Comparison of ENCODE assay signal across 27 cellular contexts in genomic region chr21:35373998-35374397, GRCh38.
"Had no signal": no experiment of that assay in that cellular context is flagged by ENCODE, and none has a peak within 500 bp of the region (broad histone marks: within the 10 kb centered on the region; RNA-seq: fewer than 3 reads in every experiment).

No MANE protein-coding gene starts in this region.

- ATAC-seq: heart right ventricle; left colon; left lung; lower lobe of right lung; natural killer cell; right lobe of liver; stimulated activated effector memory CD8-positive, alpha-beta T cell treated with anti-CD3 and anti-CD28 coated beads, Interleukin-12 subunit alpha, Interleukin-12 subunit beta, amount 100 ng/mL, for 72 hours; stimulated activated naive CD8-positive, alpha-beta T cell treated with anti-CD3 and anti-CD28 coated beads, Interleukin-15, amount 100 ng/mL, for 72 hours had no signal

- H3K4me1 Mint-ChIP-seq: naive B cell; natural killer cell; nephron progenitor cell; neural progenitor cell; stimulated activated effector memory CD8-positive, alpha-beta T cell treated with anti-CD3 and anti-CD28 coated beads, Interleukin-12 subunit alpha, Interleukin-12 subunit beta, amount 100 ng/mL, for 72 hours; stimulated activated naive CD8-positive, alpha-beta T cell treated with anti-CD3 and anti-CD28 coated beads, Interleukin-15, amount 100 ng/mL, for 72 hours had no signal

- H3K27me3 Mint-ChIP-seq: naive B cell; progenitor cell of endocrine pancreas; stimulated activated naive CD8-positive, alpha-beta T cell treated with anti-CD3 and anti-CD28 coated beads, Interleukin-15, amount 100 ng/mL, for 72 hours had no signal

- H3K9me3 ChIP-seq: heart right ventricle, left lung, lower lobe of right lung, neutrophil, right atrium auricular region, right lobe of liver, spleen, tibial nerve, upper lobe of left lung, vagina had no signal

- H3K4me1 ChIP-seq: left lung, lower lobe of right lung, neural progenitor cell, right atrium auricular region, right lobe of liver, spleen, upper lobe of left lung, vagina had no signal

- H3K4me3 ChIP-seq: heart right ventricle, hepatocyte, left lung, lower lobe of right lung, neural progenitor cell, right atrium auricular region, right lobe of liver, spleen, tibial nerve, upper lobe of left lung, vagina had no signal

- H3K36me3 Mint-ChIP-seq: naive B cell; natural killer cell; neural progenitor cell; stimulated activated effector memory CD8-positive, alpha-beta T cell treated with anti-CD3 and anti-CD28 coated beads, Interleukin-12 subunit alpha, Interleukin-12 subunit beta, amount 100 ng/mL, for 72 hours had no signal

- H3K27me3 ChIP-seq: hepatocyte, left lung, neural progenitor cell, neutrophil, right atrium auricular region, right lobe of liver, spleen, tibial nerve, upper lobe of left lung, vagina had no signal

- H3K9me3 Mint-ChIP-seq: naive B cell; natural killer cell; nephron progenitor cell; neural progenitor cell; stimulated activated effector memory CD8-positive, alpha-beta T cell treated with anti-CD3 and anti-CD28 coated beads, Interleukin-12 subunit alpha, Interleukin-12 subunit beta, amount 100 ng/mL, for 72 hours; stimulated activated naive CD8-positive, alpha-beta T cell treated with anti-CD3 and anti-CD28 coated beads, Interleukin-15, amount 100 ng/mL, for 72 hours had no signal

- H3K27ac Mint-ChIP-seq: naive B cell; natural killer cell; nephron progenitor cell; neural progenitor cell; progenitor cell of endocrine pancreas; stimulated activated effector memory CD8-positive, alpha-beta T cell treated with anti-CD3 and anti-CD28 coated beads, Interleukin-12 subunit alpha, Interleukin-12 subunit beta, amount 100 ng/mL, for 72 hours; stimulated activated naive CD8-positive, alpha-beta T cell treated with anti-CD3 and anti-CD28 coated beads, Interleukin-15, amount 100 ng/mL, for 72 hours had no signal

- H3K27ac ChIP-seq: heart right ventricle, hepatocyte, left lung, lower lobe of right lung, neural progenitor cell, neutrophil, right atrium auricular region, right lobe of liver, spleen, tibial nerve, upper lobe of left lung, vagina had no signal

- H3K4me3 Mint-ChIP-seq: naive B cell; natural killer cell; nephron progenitor cell; neural progenitor cell; stimulated activated effector memory CD8-positive, alpha-beta T cell treated with anti-CD3 and anti-CD28 coated beads, Interleukin-12 subunit alpha, Interleukin-12 subunit beta, amount 100 ng/mL, for 72 hours; stimulated activated naive CD8-positive, alpha-beta T cell treated with anti-CD3 and anti-CD28 coated beads, Interleukin-15, amount 100 ng/mL, for 72 hours had no signal

- H3K36me3 ChIP-seq: heart right ventricle, left lung, lower lobe of right lung, neural progenitor cell, neutrophil, right atrium auricular region, right lobe of liver, spleen, tibial nerve, upper lobe of left lung, vagina had no signal

- DNase-seq: heart right ventricle; islet precursor cell; kidney glomerular epithelial cell; left colon; left lung; lower lobe of right lung; mammary epithelial cell; mesenchymal stem cell; naive B cell; natural killer cell; nephron progenitor cell; occipital lobe; right lobe of liver; spleen; stimulated activated CD4-positive, alpha-beta T cell treated with anti-CD3 and anti-CD28 coated beads, Interleukin-4, amount 100 ng/mL, for 24 hours; stimulated activated naive CD4-positive, alpha-beta T cell treated with Interleukin-2 at 50 U/mL for 16 hours; stimulated activated naive CD8-positive, alpha-beta T cell treated with anti-CD3 and anti-CD28 coated beads, Interleukin-15, amount 100 ng/mL, for 72 hours; substantia nigra; upper lobe of left lung had no signal
